ENCODE assay signal across 8 cellular contexts in the genomic region with DNA sequence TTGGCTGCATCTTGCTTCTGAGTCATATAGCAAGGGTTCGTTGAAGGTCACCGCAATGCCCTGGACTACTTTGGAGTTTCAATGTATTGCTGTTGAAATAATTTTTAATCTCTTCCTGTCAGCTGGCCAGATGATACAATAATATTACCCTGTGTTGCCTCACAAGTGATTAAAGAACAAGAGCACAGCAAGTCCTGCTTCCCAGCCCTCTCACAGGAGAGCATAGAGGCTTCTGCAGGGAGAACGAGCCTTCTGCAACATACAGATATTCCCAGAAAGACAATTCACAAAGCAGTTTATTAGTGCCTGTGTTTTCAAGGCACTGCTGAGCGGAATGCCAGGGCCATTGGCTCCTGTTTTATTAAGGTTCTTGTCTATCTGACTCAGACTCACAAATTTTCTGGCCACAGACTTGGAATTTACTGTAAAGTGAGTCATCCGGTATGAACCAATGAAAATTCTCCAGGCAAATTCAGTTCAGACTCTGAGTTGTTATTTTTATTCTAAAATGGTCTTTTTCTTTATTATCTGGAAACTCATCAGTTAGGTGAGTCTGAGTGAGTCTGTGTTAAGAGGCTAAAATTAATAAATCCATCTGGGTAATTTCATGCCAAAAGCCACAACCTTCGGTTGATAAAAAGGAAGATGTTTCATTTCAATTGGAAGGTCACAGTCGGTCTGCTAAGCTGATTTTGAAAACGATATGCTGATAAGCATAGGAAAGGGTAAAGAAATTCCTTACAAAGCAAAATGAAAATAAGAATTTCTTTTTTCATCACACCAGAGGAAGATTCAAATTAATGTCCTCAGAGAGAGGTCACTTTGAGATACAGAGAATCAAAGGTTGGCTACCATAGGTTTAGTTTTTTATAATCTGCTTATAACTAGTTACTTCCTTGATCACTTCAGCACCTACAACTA.
DNase-seq lines count a peak whose midpoint lies in the region; ATAC-seq, FAIRE-seq and TF ChIP-seq lines count a peak whose summit lies in the region.

No MANE protein-coding gene starts in this region.

- FAIRE-seq in G401.6 (lab: Jason Lieb, UNC) = peak; percentile 100

- H3K27ac ChIP-seq in osteoblast (ENCODE audit: low read depth, low read length) = peak overlapping the region; percentile 99
- H3K27ac ChIP-seq in effector memory CD4-positive, alpha-beta T cell (ENCODE audit: insufficient read depth, low read length, poor library complexity, severe bottlenecking) = no peak overlapping the region

- H3K4me3 ChIP-seq in osteoblast (ENCODE audit: insufficient read depth, low read length) = peak overlapping the region; percentile 59
- no peak overlapping the region for H3K4me3 ChIP-seq in effector memory CD4-positive, alpha-beta T cell (ENCODE audit: insufficient read depth, low read depth, low read length, poor library complexity, severe bottlenecking)

- H3K27me3 ChIP-seq in osteoblast (ENCODE audit: insufficient read depth, low read length) = no peaks in the 10 kb centered on the region
- H3K27me3 ChIP-seq in effector memory CD4-positive, alpha-beta T cell (replicated peaks; ENCODE audit: control insufficient read depth, insufficient read depth, low read length, poor library complexity, severe bottlenecking) = no peaks in the 10 kb centered on the region

- no peak for TF ChIP-seq CTCF in osteoblast (IDR thresholded peaks at IDR 0.05; ENCODE audit: extremely low read depth, low read depth, low read length)

- H3K9me3 ChIP-seq in osteoblast (ENCODE audit: low read depth, low read length) = no peaks in the 10 kb centered on the region
- H3K9me3 ChIP-seq in effector memory CD4-positive, alpha-beta T cell (ENCODE audit: control insufficient read depth, low read length) = no peaks in the 10 kb centered on the region

- H3K79me2 ChIP-seq in osteoblast (ENCODE audit: insufficient read depth, low read length) = peaks cover 20% of the 10 kb centered on the region

- peak overlapping the region; percentile 4 for H2AFZ ChIP-seq in osteoblast (ENCODE audit: low read length)

- H3K4me2 ChIP-seq in osteoblast (ENCODE audit: insufficient read depth, low read length) = peak overlapping the region; percentile 84

- no peaks in the 10 kb centered on the region for H4K20me1 ChIP-seq in osteoblast (ENCODE audit: insufficient read depth, low read length)

- no peaks in the 10 kb centered on the region for H3K36me3 ChIP-seq in osteoblast (ENCODE audit: insufficient read depth, low read length)
- no peaks in the 10 kb centered on the region for H3K36me3 ChIP-seq in effector memory CD4-positive, alpha-beta T cell (ENCODE audit: control insufficient read depth, insufficient read depth, low read length)

- DNase-seq in RKO (ENCODE audit: low spot score) (peak; percentile 64), osteoblast (ENCODE audit: insufficient read length, low spot score, missing footprints) (peak; percentile 66), NCI-H1105 treated with DMSO at 0.1 percent for 48 hours (lab: John Stamatoyannopoulos, UW) (no peak), NCI-H1092 treated with DMSO at 0.1 percent for 48 hours (lab: John Stamatoyannopoulos, UW) (no peak)
- DNase-seq in effector memory CD4-positive, alpha-beta T cell = no peak
- DNase-seq in stimulated activated CD4-positive, alpha-beta T cell treated with anti-CD3 and anti-CD28 coated beads, Interleukin-4, amount 100 ng/mL, for 4 hours = no peak

- peaks cover 38% of the 10 kb centered on the region for H3K4me1 ChIP-seq in osteoblast (ENCODE audit: insufficient read depth, low read length)
- H3K4me1 ChIP-seq in effector memory CD4-positive, alpha-beta T cell (ENCODE audit: control insufficient read depth, insufficient read depth, low read length, poor library complexity, severe bottlenecking) = no peaks in the 10 kb centered on the region

- ATAC-seq in esophagus mucosa = peak; percentile 86

Comparison
In these comparisons a context has a peak if more than half of its experiments do, and no peak if none do; other contexts are left out.
1. DNase-seq: peak in RKO (single experiment) and osteoblast (single experiment); none in NCI-H1105 treated with DMSO at 0.1 percent for 48 hours (single experiment), NCI-H1092 treated with DMSO at 0.1 percent for 48 hours (single experiment), effector memory CD4-positive, alpha-beta T cell (0 of 3) and stimulated activated CD4-positive, alpha-beta T cell treated with anti-CD3 and anti-CD28 coated beads, Interleukin-4, amount 100 ng/mL, for 4 hours (0 of 2).